In the genomic region with DNA sequence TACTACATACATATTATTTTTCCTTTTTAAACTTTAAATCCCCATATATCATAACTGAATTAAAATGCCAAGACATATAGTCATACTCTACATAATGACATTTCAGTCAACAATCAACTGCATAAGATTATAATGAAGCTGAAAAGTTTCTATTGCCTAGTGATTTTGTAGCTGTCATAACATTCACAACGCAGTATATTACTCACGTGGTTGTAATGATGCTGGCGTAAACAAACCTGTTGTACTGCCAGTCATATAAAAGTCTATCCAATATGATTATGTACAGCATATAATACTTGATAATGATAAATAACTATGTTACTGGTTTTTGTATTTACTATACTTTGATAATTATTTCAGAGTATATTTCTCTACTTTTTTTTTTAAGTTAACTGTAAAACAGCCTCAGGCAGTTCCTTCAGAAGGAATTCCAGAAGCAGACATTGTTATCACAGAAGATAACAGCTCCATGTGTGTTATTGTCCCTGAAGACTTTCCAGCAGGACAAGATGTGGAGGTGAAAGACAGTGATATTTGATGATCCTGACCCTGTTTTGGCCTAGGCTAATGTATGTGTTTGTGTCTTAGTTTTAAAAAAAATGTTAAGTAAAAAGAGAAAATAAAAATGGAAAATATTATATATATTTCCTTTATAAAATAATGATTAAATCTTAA, we compare ENCODE assay signal across 21 cellular contexts.
DNase-seq lines count a peak whose midpoint lies in the region; ATAC-seq, FAIRE-seq and TF ChIP-seq lines count a peak whose summit lies in the region.
"Had no signal": no experiment of that assay in that cellular context is flagged by ENCODE, and none has a peak within 500 bp of the region (broad histone marks: within the 10 kb centered on the region; RNA-seq: fewer than 3 reads in every experiment).

No MANE protein-coding gene starts in this region.

- intact Hi-C loops in kidney (cut with DNase I), result no loop called here

- H3K27me3 Mint-ChIP-seq in endodermal cell (ENCODE audit: insufficient read depth) (no peaks in the 10 kb centered on the region), progenitor cell of endocrine pancreas (no peaks in the 10 kb centered on the region)
- H3K27me3 Mint-ChIP-seq: CD4-positive, alpha-beta memory T cell had no signal

- 85% methylated on average over 3 of the region's 3 CpGs; no CpG with 5 or more reads in 1 of the 2 experiments for WGBS in endodermal cell (ENCODE audit: insufficient coverage in 1 of 2, insufficient read length in 1 of 2), 2 experiments

- FAIRE-seq in G401.6 (lab: Jason Lieb, UNC), result peak; percentile 48
- FAIRE-seq in kidney (lab: Jason Lieb, UNC), result peak; percentile 84
- FAIRE-seq: GM12878, GM19239, H54 had no signal

- H3K27ac ChIP-seq in endodermal cell (ENCODE audit: low read depth, low read length), result no peak overlapping the region
- H3K27ac ChIP-seq in kidney (ENCODE audit: low read depth in 2 of 2, low read length in 2 of 2), result no peak overlapping the region
- H3K27ac ChIP-seq: BLaER1, HL-60 had no signal

- H3K36me3 Mint-ChIP-seq in endodermal cell (ENCODE audit: low read depth) (peaks cover 33% of the 10 kb centered on the region), progenitor cell of endocrine pancreas (ENCODE audit: insufficient read depth) (no peaks in the 10 kb centered on the region)
- H3K36me3 Mint-ChIP-seq: CD14-positive monocyte; CD4-positive, alpha-beta memory T cell had no signal

- H3K36me3 ChIP-seq in endodermal cell (ENCODE audit: control insufficient read depth, insufficient read depth, low read length) (peaks cover 9% of the 10 kb centered on the region), kidney (ENCODE audit: control insufficient read depth in 1 of 2, insufficient read depth in 2 of 2, low read length in 2 of 2) (no peaks in the 10 kb centered on the region)
- H3K36me3 ChIP-seq: BLaER1 had no signal

- no peak for DNase-seq in endodermal cell
- DNase-seq in kidney, result no peak
- no peak for DNase-seq in progenitor cell of endocrine pancreas (ENCODE audit: low spot score, unreplicated experiment)
- DNase-seq in SIG-M5 treated with dmso at 0.1 percent for 504 hours (lab: John Stamatoyannopoulos, UW; ENCODE audit: unreplicated experiment), result no peak
- no peak for DNase-seq in dermis blood vessel endothelial cell
- DNase-seq: 8988T; CD4-positive, alpha-beta memory T cell; DMS153; DMS79; GF-D8; HFFc6 had no signal

- peaks cover 61% of the 10 kb centered on the region for H3K9me3 ChIP-seq in endodermal cell (ENCODE audit: control insufficient read depth, low read length)
- peaks cover 0 to 4% of the 10 kb centered on the region in 2 donors for H3K9me3 ChIP-seq in kidney (ENCODE audit: control insufficient read depth in 1 of 2, low read length in 2 of 2)

- H3K4me1 ChIP-seq in endodermal cell (ENCODE audit: control insufficient read depth, insufficient read depth, low read length), result peaks cover 9% of the 10 kb centered on the region
- H3K4me1 ChIP-seq in kidney (ENCODE audit: control insufficient read depth in 1 of 2, insufficient read depth in 1 of 2, low read depth in 1 of 2, low read length in 2 of 2), result no peaks in the 10 kb centered on the region
- H3K4me1 ChIP-seq: BLaER1 had no signal

- H3K4me3 ChIP-seq in endodermal cell (ENCODE audit: low read length), result peak overlapping the region; percentile 68
- no peak overlapping the region for H3K4me3 ChIP-seq in kidney (ENCODE audit: low read length in 2 of 2)
- H3K4me3 ChIP-seq: BLaER1, GM12878, GM23338 had no signal

- no peaks in the 10 kb centered on the region for H3K27me3 ChIP-seq in endodermal cell (ENCODE audit: control insufficient read depth, insufficient read depth, low read length, poor library complexity, severe bottlenecking)
- H3K27me3 ChIP-seq: BLaER1 had no signal

- TF ChIP-seq CTCF in endodermal cell (conservative IDR thresholded peaks at IDR 0.05) (no peak), kidney (IDR thresholded peaks at IDR 0.05; ENCODE audit: borderline replicate concordance, extremely low read depth, insufficient read depth) (no peak), progenitor cell of endocrine pancreas (IDR thresholded peaks at IDR 0.05; ENCODE audit: unreplicated experiment) (no peak)

- ATAC-seq in GM18868 (IDR thresholded peaks at IDR 0.05; ENCODE audit: unreplicated experiment), result no peak
- ATAC-seq: GM12878, GM23338, HCT116 had no signal

- H3K4me1 Mint-ChIP-seq in endodermal cell (peaks cover 15% of the 10 kb centered on the region), progenitor cell of endocrine pancreas (ENCODE audit: low read depth) (peaks cover 5% of the 10 kb centered on the region)
- H3K4me1 Mint-ChIP-seq: CD14-positive monocyte; CD4-positive, alpha-beta memory T cell; GM23338 had no signal

- H3K9ac ChIP-seq in endodermal cell (ENCODE audit: extremely low read depth, low read length, poor library complexity, severe bottlenecking) (no peak overlapping the region), kidney (ENCODE audit: low read length in 2 of 2) (no peak overlapping the region)
- H3K9ac ChIP-seq: BLaER1 had no signal

- H3K4me3 Mint-ChIP-seq in endodermal cell (no peak overlapping the region), progenitor cell of endocrine pancreas (ENCODE audit: low read depth) (no peak overlapping the region)
- H3K4me3 Mint-ChIP-seq: CD14-positive monocyte; CD4-positive, alpha-beta memory T cell; GM23338; HFFc6 had no signal

- H3K9me3 Mint-ChIP-seq in endodermal cell (peaks cover 51% of the 10 kb centered on the region), progenitor cell of endocrine pancreas (ENCODE audit: low read depth) (peaks cover 15% of the 10 kb centered on the region)
- H3K9me3 Mint-ChIP-seq: GM23338 had no signal

- no peak overlapping the region for H3K27ac Mint-ChIP-seq in endodermal cell
- H3K27ac Mint-ChIP-seq in progenitor cell of endocrine pancreas, result peak overlapping the region; percentile 62
- H3K27ac Mint-ChIP-seq: CD14-positive monocyte; CD4-positive, alpha-beta memory T cell; GM23338; HFFc6 had no signal
